ENCODE assay signal across 1 cellular context in genomic region chr17:19005442-19005773, GRCh38.
TF ChIP-seq lines count a peak whose summit lies in the region.

No MANE protein-coding gene starts in this region.

TF ChIP-seq in H1, 55 proteins besides CTCF, POLR2A, EP300 and RAD21:
- no peak for TF ChIP-seq YY1 (IDR thresholded peaks at IDR 0.05; ENCODE audit: low read depth, low read length)
- TF ChIP-seq JUN (IDR thresholded peaks at IDR 0.05; ENCODE audit: low read depth, low read length), result no peak
- no peak for TF ChIP-seq CTBP2 (IDR thresholded peaks at IDR 0.05; ENCODE audit: borderline replicate concordance, insufficient read depth, insufficient read length, low read length)
- TF ChIP-seq BRCA1 (IDR thresholded peaks at IDR 0.05; ENCODE audit: low read depth, low read length), result no peak
- no peak for TF ChIP-seq CEBPB (IDR thresholded peaks at IDR 0.05; ENCODE audit: low read depth, low read length)
- no peak for TF ChIP-seq NANOG (IDR thresholded peaks at IDR 0.05; ENCODE audit: insufficient read depth, low read depth, low read length, poor library complexity, severe bottlenecking)
- TF ChIP-seq, protein P1, sequence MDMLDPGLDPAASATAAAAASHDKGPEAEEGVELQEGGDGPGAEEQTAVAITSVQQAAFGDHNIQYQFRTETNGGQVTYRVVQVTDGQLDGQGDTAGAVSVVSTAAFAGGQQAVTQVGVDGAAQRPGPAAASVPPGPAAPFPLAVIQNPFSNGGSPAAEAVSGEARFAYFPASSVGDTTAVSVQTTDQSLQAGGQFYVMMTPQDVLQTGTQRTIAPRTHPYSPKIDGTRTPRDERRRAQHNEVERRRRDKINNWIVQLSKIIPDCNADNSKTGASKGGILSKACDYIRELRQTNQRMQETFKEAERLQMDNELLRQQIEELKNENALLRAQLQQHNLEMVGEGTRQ (IDR thresholded peaks at IDR 0.05; ENCODE audit: low read length), result no peak
- TF ChIP-seq, protein P2, sequence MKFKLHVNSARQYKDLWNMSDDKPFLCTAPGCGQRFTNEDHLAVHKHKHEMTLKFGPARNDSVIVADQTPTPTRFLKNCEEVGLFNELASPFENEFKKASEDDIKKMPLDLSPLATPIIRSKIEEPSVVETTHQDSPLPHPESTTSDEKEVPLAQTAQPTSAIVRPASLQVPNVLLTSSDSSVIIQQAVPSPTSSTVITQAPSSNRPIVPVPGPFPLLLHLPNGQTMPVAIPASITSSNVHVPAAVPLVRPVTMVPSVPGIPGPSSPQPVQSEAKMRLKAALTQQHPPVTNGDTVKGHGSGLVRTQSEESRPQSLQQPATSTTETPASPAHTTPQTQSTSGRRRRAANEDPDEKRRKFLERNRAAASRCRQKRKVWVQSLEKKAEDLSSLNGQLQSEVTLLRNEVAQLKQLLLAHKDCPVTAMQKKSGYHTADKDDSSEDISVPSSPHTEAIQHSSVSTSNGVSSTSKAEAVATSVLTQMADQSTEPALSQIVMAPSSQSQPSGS (IDR thresholded peaks at IDR 0.05; ENCODE audit: low read length), result no peak
- TF ChIP-seq CHD1 (IDR thresholded peaks at IDR 0.05; ENCODE audit: low read depth, low read length), result no peak
- TF ChIP-seq POLR2AphosphoS5 (IDR thresholded peaks at IDR 0.05; ENCODE audit: low read depth, low read length), result no peak
- no peak for TF ChIP-seq HDAC6 (IDR thresholded peaks at IDR 0.05; ENCODE audit: low read depth, low read length)
- TF ChIP-seq SUZ12 (IDR thresholded peaks at IDR 0.05; ENCODE audit: low read length), result no peak
- TF ChIP-seq EZH2 (IDR thresholded peaks at IDR 0.05; ENCODE audit: low read depth, low read length, severe bottlenecking), result no peak
- TF ChIP-seq KDM1A (IDR thresholded peaks at IDR 0.05; ENCODE audit: borderline replicate concordance, low read length), result no peak
